ENCODE assay signal across 1 cellular context in genomic region chr1:109546311-109547109, GRCh38.
TF ChIP-seq lines count a peak whose summit lies in the region.

No MANE protein-coding gene starts in this region.

TF ChIP-seq in HEK293, 187 proteins besides CTCF, POLR2A, EP300 and RAD21 (continued from another document and continues in another):
- TF ChIP-seq PRDM10 (tag by site-specific recombination; IDR thresholded peaks at IDR 0.05), result no peak
- TF ChIP-seq YY1 (tag by site-specific recombination; IDR thresholded peaks at IDR 0.05), result peak; percentile 75
- no peak for TF ChIP-seq MEIS1 (CRISPR knock-in tag; IDR thresholded peaks at IDR 0.05; ENCODE audit: borderline replicate concordance)
- TF ChIP-seq ZNF223 (tag by site-specific recombination; IDR thresholded peaks at IDR 0.05), result no peak
- peak; percentile 36; the same call in 1 of the 2 replicates for TF ChIP-seq ZNF561 (tag by site-specific recombination; IDR thresholded peaks at IDR 0.05; ENCODE audit: borderline replicate concordance)
- TF ChIP-seq HOXA7 (CRISPR knock-in tag; IDR thresholded peaks at IDR 0.05; ENCODE audit: borderline replicate concordance), result no peak
- no peak for TF ChIP-seq ZNF23 (tag by site-specific recombination; IDR thresholded peaks at IDR 0.05; ENCODE audit: borderline replicate concordance)
- peak; percentile 59; the same call in 1 of the 2 replicates for TF ChIP-seq PRDM1 (tag by site-specific recombination; IDR thresholded peaks at IDR 0.05)
- no peak for TF ChIP-seq ZNF433 (tag by site-specific recombination; IDR thresholded peaks at IDR 0.05; ENCODE audit: low read depth)
- TF ChIP-seq ZFP37 (tag by site-specific recombination; IDR thresholded peaks at IDR 0.05), result no peak
- no peak for TF ChIP-seq PRDM2 (tag by site-specific recombination; IDR thresholded peaks at IDR 0.05; ENCODE audit: borderline replicate concordance)
- no peak for TF ChIP-seq GFI1B (tag by site-specific recombination; IDR thresholded peaks at IDR 0.05)
- no peak for TF ChIP-seq ZNF146 (tag by site-specific recombination; IDR thresholded peaks at IDR 0.05)
- no peak for TF ChIP-seq ZNF16 (tag by site-specific recombination; IDR thresholded peaks at IDR 0.05; ENCODE audit: low read depth)
- no peak for TF ChIP-seq ZNF488 (tag by site-specific recombination; IDR thresholded peaks at IDR 0.05)
- peak; percentile 52 for TF ChIP-seq SP2 (tag by site-specific recombination; IDR thresholded peaks at IDR 0.05)
- peak; percentile 61 for TF ChIP-seq ZFHX2 (tag by site-specific recombination; conservative IDR thresholded peaks at IDR 0.05)
- TF ChIP-seq ZNF560 (tag by site-specific recombination; IDR thresholded peaks at IDR 0.05; ENCODE audit: borderline replicate concordance), result no peak
- no peak for TF ChIP-seq ZNF292 (tag by site-specific recombination; IDR thresholded peaks at IDR 0.05; ENCODE audit: borderline replicate concordance, low read depth)
- TF ChIP-seq ZNF664 (tag by site-specific recombination; IDR thresholded peaks at IDR 0.05), result no peak
- TF ChIP-seq ZNF48 (tag by site-specific recombination; IDR thresholded peaks at IDR 0.05), result no peak
- no peak for TF ChIP-seq ZNF704 (tag by site-specific recombination; IDR thresholded peaks at IDR 0.05)
- no peak for TF ChIP-seq ZNF776 (tag by site-specific recombination; IDR thresholded peaks at IDR 0.05; ENCODE audit: borderline replicate concordance)
- TF ChIP-seq ZNF184 (tag by site-specific recombination; IDR thresholded peaks at IDR 0.05), result no peak
- TF ChIP-seq ZNF302 (tag by site-specific recombination; IDR thresholded peaks at IDR 0.05; ENCODE audit: low read depth), result no peak
- TF ChIP-seq ZSCAN5A (tag by site-specific recombination; IDR thresholded peaks at IDR 0.05), result no peak
- TF ChIP-seq ZNF654 (tag by site-specific recombination; IDR thresholded peaks at IDR 0.05; ENCODE audit: low read depth), result peak; percentile 99
- TF ChIP-seq BCL11A (tag by site-specific recombination; IDR thresholded peaks at IDR 0.05; ENCODE audit: low read depth), result no peak
- peak; percentile 15; the same call in 1 of the 2 replicates for TF ChIP-seq KLF8 (tag by site-specific recombination; IDR thresholded peaks at IDR 0.05)
- no peak for TF ChIP-seq ZNF24 (tag by site-specific recombination; IDR thresholded peaks at IDR 0.05)
- no peak for TF ChIP-seq ZNF155 (tag by site-specific recombination; IDR thresholded peaks at IDR 0.05)
- no peak for TF ChIP-seq ZNF785 (tag by site-specific recombination; IDR thresholded peaks at IDR 0.05)
- TF ChIP-seq TSHZ1 (tag by site-specific recombination; IDR thresholded peaks at IDR 0.05; ENCODE audit: borderline replicate concordance), result no peak
- TF ChIP-seq KLF9 (tag by site-specific recombination; IDR thresholded peaks at IDR 0.05; ENCODE audit: low read depth), result no peak
- TF ChIP-seq SP3 (tag by site-specific recombination; IDR thresholded peaks at IDR 0.05), result 0 out of 2 replicates have a peak, but pooled peaks have one; percentile 55
- TF ChIP-seq ZNF354C (tag by site-specific recombination; IDR thresholded peaks at IDR 0.05; ENCODE audit: borderline replicate concordance, low read depth), result no peak
- TF ChIP-seq ZNF37A (tag by site-specific recombination; IDR thresholded peaks at IDR 0.05), result no peak
- TF ChIP-seq REST (tag by site-specific recombination; IDR thresholded peaks at IDR 0.05), result no peak
- no peak for TF ChIP-seq REPIN1 (tag by site-specific recombination; IDR thresholded peaks at IDR 0.05; ENCODE audit: low read depth)
- no peak for TF ChIP-seq ZNF175 (tag by site-specific recombination; IDR thresholded peaks at IDR 0.05)
- no peak for TF ChIP-seq ZNF174 (tag by site-specific recombination; IDR thresholded peaks at IDR 0.05)
